ENCODE assay signal across 17 cellular contexts in genomic region chr1:20361401-20361800, GRCh38.
"Had no signal": no experiment of that assay in that cellular context is flagged by ENCODE, and none has a peak within 500 bp of the region (broad histone marks: within the 10 kb centered on the region; RNA-seq: fewer than 3 reads in every experiment).

No MANE protein-coding gene starts in this region.

- H3K36me3 ChIP-seq: brain microvascular endothelial cell, colonic mucosa, esophagus squamous epithelium, heart left ventricle, thyroid gland, upper lobe of right lung had no signal

- H3K9ac ChIP-seq: parathyroid adenoma had no signal

- FAIRE-seq: islet of Langerhans, TTC549 had no signal

- H2AFZ ChIP-seq: parathyroid adenoma had no signal

- H3K9me3 ChIP-seq: colonic mucosa, esophagus squamous epithelium, heart left ventricle, thyroid gland, upper lobe of right lung had no signal

- DNase-seq: activated CD4-positive, CD25-positive, alpha-beta regulatory T cell; central memory CD4-positive, alpha-beta T cell; esophagus squamous epithelium had no signal

- H3K4me3 Mint-ChIP-seq: activated naive CD4-positive, alpha-beta T cell treated with anti-CD3 and anti-CD28 coated beads, Interleukin-2, amount 10 ng/mL, durations not matched to agents 7 days and 5 days; activated naive CD8-positive, alpha-beta T cell treated with anti-CD3 and anti-CD28 coated beads, Interleukin-2, amount 50 U/mL, for 24 hours; natural killer cell treated with Interleukin-12 subunit alpha and Interleukin-12 subunit beta and Interleukin-15 and Interleukin-18, amount 100 ng/mL, for 72 hours; stimulated activated naive CD8-positive, alpha-beta T cell treated with anti-CD3 and anti-CD28 coated beads, Interleukin-15, Interleukin-2, amounts not matched to agents 100 ng/mL and 50 ng/mL, for 24 hours had no signal

- H3K4me1 ChIP-seq: upper lobe of right lung had no signal

- H3K27ac ChIP-seq: brain microvascular endothelial cell, colonic mucosa, esophagus squamous epithelium, heart left ventricle, parathyroid adenoma, thyroid gland, upper lobe of right lung had no signal

- H3K9me3 Mint-ChIP-seq: activated naive CD4-positive, alpha-beta T cell treated with anti-CD3 and anti-CD28 coated beads, Interleukin-2, amount 10 ng/mL, durations not matched to agents 7 days and 5 days; activated naive CD8-positive, alpha-beta T cell treated with anti-CD3 and anti-CD28 coated beads, Interleukin-2, amount 50 U/mL, for 24 hours; natural killer cell treated with Interleukin-12 subunit alpha and Interleukin-12 subunit beta and Interleukin-15 and Interleukin-18, amount 100 ng/mL, for 72 hours; stimulated activated naive CD8-positive, alpha-beta T cell treated with anti-CD3 and anti-CD28 coated beads, Interleukin-15, Interleukin-2, amounts not matched to agents 100 ng/mL and 50 ng/mL, for 24 hours had no signal

- H3K4me3 ChIP-seq: colonic mucosa, dorsolateral prefrontal cortex, esophagus squamous epithelium, heart left ventricle, skin epidermis, thyroid gland, upper lobe of right lung had no signal

- ATAC-seq: activated naive CD8-positive, alpha-beta T cell treated with anti-CD3 and anti-CD28 coated beads, Interleukin-2, amount 50 U/mL, for 24 hours; natural killer cell treated with Interleukin-12 subunit alpha and Interleukin-12 subunit beta and Interleukin-15 and Interleukin-18, amount 100 ng/mL, for 72 hours had no signal

- H3K27ac Mint-ChIP-seq: activated naive CD4-positive, alpha-beta T cell treated with anti-CD3 and anti-CD28 coated beads, Interleukin-2, amount 10 ng/mL, durations not matched to agents 7 days and 5 days; activated naive CD8-positive, alpha-beta T cell treated with anti-CD3 and anti-CD28 coated beads, Interleukin-2, amount 50 U/mL, for 24 hours; natural killer cell treated with Interleukin-12 subunit alpha and Interleukin-12 subunit beta and Interleukin-15 and Interleukin-18, amount 100 ng/mL, for 72 hours; stimulated activated naive CD8-positive, alpha-beta T cell treated with anti-CD3 and anti-CD28 coated beads, Interleukin-15, Interleukin-2, amounts not matched to agents 100 ng/mL and 50 ng/mL, for 24 hours had no signal

- H3K36me3 Mint-ChIP-seq: activated naive CD4-positive, alpha-beta T cell treated with anti-CD3 and anti-CD28 coated beads, Interleukin-2, amount 10 ng/mL, durations not matched to agents 7 days and 5 days; natural killer cell treated with Interleukin-12 subunit alpha and Interleukin-12 subunit beta and Interleukin-15 and Interleukin-18, amount 100 ng/mL, for 72 hours had no signal
